Comparison of ENCODE assay signal across 21 cellular contexts in genomic region chr14:83096092-83096491, GRCh38.
DNase-seq lines count a peak whose midpoint lies in the region; ATAC-seq, FAIRE-seq and TF ChIP-seq lines count a peak whose summit lies in the region.
"Had no signal": no experiment of that assay in that cellular context is flagged by ENCODE, and none has a peak within 500 bp of the region (broad histone marks: within the 10 kb centered on the region; RNA-seq: fewer than 3 reads in every experiment).

No MANE protein-coding gene starts in this region.

- peaks cover 17% of the 10 kb centered on the region for H3K9me3 Mint-ChIP-seq in natural killer cell treated with Interleukin-12 subunit alpha and Interleukin-12 subunit beta and Interleukin-15 and Interleukin-18, amount 100 ng/mL, for 72 hours

- in situ Hi-C loops in astrocyte of the cerebellum (cut with HindIII; ENCODE audit: low sequenced_read_pairs), result no loop called here

- peak; percentile 53 for FAIRE-seq in D721Med (lab: Jason Lieb, UNC)

- H3K4me3 ChIP-seq in astrocyte of the cerebellum (ENCODE audit: low read depth, low read length) (no peak overlapping the region), fibroblast of mammary gland (ENCODE audit: control insufficient read depth, low read depth, low read length) (no peak overlapping the region)
- H3K4me3 ChIP-seq: BLaER1 treated with 17β-estradiol and CSF1 and Interleukin-3, amounts not matched to agents 10 nM and 100 nM; Peyer's patch had no signal

- no peak for DNase-seq in D721Med (ENCODE audit: insufficient read length, low spot score)
- DNase-seq in astrocyte of the cerebellum (ENCODE audit: low read depth), result peak; percentile 49
- DNase-seq in fibroblast of mammary gland (ENCODE audit: low read depth), result peak; percentile 2
- peak; percentile 59 for DNase-seq in stromal cell of bone marrow (ENCODE audit: low read depth)
- no peak for DNase-seq in natural killer cell treated with Interleukin-12 subunit alpha and Interleukin-12 subunit beta and Interleukin-15 and Interleukin-18, amount 100 ng/mL, for 72 hours (ENCODE audit: low spot score)
- no peak for DNase-seq in NCI-H524 (lab: John Stamatoyannopoulos, UW)
- DNase-seq: CD8-positive, alpha-beta T cell; GDM1; H7; Karpas-422; MM.1S; NCI-H1092 treated with DMSO at 0.1 percent for 48 hours; NCI-H146; NCI-H2029; NCI-H2227 treated with DMSO at 0.1 percent for 48 hours; NCI-H510A; NCI-H748 treated with DMSO at 0.1 percent for 48 hours; Peyer's patch had no signal

- no peaks in the 10 kb centered on the region for H3K4me1 Mint-ChIP-seq in natural killer cell treated with Interleukin-12 subunit alpha and Interleukin-12 subunit beta and Interleukin-15 and Interleukin-18, amount 100 ng/mL, for 72 hours (ENCODE audit: low read depth in 2 of 2)

- H3K36me3 Mint-ChIP-seq in natural killer cell treated with Interleukin-12 subunit alpha and Interleukin-12 subunit beta and Interleukin-15 and Interleukin-18, amount 100 ng/mL, for 72 hours, result no peaks in the 10 kb centered on the region
- H3K36me3 Mint-ChIP-seq: CD8-positive, alpha-beta T cell had no signal

- no peak overlapping the region for H3K27ac Mint-ChIP-seq in natural killer cell treated with Interleukin-12 subunit alpha and Interleukin-12 subunit beta and Interleukin-15 and Interleukin-18, amount 100 ng/mL, for 72 hours
- H3K27ac Mint-ChIP-seq: CD8-positive, alpha-beta T cell had no signal

- no peak for TF ChIP-seq CTCF in D721Med (IDR thresholded peaks at IDR 0.05; ENCODE audit: insufficient read depth, missing control alignments)
- no peak for TF ChIP-seq CTCF in astrocyte of the cerebellum (IDR thresholded peaks at IDR 0.05; ENCODE audit: low read depth, low read length, missing control alignments)
- no peak for TF ChIP-seq CTCF in fibroblast of mammary gland (conservative IDR thresholded peaks at IDR 0.05; ENCODE audit: control insufficient read depth, insufficient read depth, low read depth, low read length)

- H3K27me3 Mint-ChIP-seq in natural killer cell treated with Interleukin-12 subunit alpha and Interleukin-12 subunit beta and Interleukin-15 and Interleukin-18, amount 100 ng/mL, for 72 hours, result no peaks in the 10 kb centered on the region

- no peak overlapping the region for H3K4me3 Mint-ChIP-seq in natural killer cell treated with Interleukin-12 subunit alpha and Interleukin-12 subunit beta and Interleukin-15 and Interleukin-18, amount 100 ng/mL, for 72 hours
- H3K4me3 Mint-ChIP-seq: CD8-positive, alpha-beta T cell had no signal

- ATAC-seq in natural killer cell treated with Interleukin-12 subunit alpha and Interleukin-12 subunit beta and Interleukin-15 and Interleukin-18, amount 100 ng/mL, for 72 hours, result no peak
- no peak for ATAC-seq in HG03025 (IDR thresholded peaks at IDR 0.05; ENCODE audit: low FRiP score, unreplicated experiment)
- ATAC-seq: CD8-positive, alpha-beta T cell; SK-N-SH treated with all-trans-retinoic acid at 6 μM for 48 hours had no signal

Comparison
In these comparisons a context has a peak if more than half of its experiments do, and no peak if none do; other contexts are left out.
1. DNase-seq: peak in astrocyte of the cerebellum (single experiment), fibroblast of mammary gland (single experiment) and stromal cell of bone marrow (single experiment); none in D721Med (single experiment), natural killer cell treated with Interleukin-12 subunit alpha and Interleukin-12 subunit beta and Interleukin-15 and Interleukin-18, amount 100 ng/mL, for 72 hours (single experiment) and NCI-H524 (0 of 2).